12 cellular contexts compared by ENCODE assay signal in the genomic region with DNA sequence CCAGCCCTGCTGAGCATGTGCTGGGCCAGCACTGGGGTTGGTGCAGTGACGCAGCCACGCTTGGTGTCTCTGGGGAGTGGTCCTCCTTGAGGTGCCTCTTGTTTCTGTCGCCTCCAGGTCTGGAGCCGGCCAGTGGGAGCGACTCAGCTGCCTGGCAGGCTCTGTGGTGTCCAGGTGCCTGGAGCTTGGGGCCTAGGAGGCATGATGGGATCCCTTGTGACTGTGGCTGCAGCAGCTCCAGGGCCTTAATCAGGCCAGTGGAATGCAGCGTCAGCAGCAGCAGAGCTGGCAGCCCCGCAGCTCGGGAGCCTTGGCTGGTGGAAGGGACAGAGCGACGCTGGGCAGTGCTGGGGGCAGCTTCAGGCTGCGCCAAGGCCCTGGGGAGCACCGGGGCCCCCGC.
DNase-seq lines count a peak whose midpoint lies in the region; ATAC-seq and TF ChIP-seq lines count a peak whose summit lies in the region.
"Had no signal": no experiment of that assay in that cellular context is flagged by ENCODE, and none has a peak within 500 bp of the region (broad histone marks: within the 10 kb centered on the region; RNA-seq: fewer than 3 reads in every experiment).

No MANE protein-coding gene starts in this region.

- no peak overlapping the region for H3K18ac ChIP-seq in mesendoderm (ENCODE audit: low read length)

- H3K4me1 ChIP-seq in mesendoderm (ENCODE audit: control insufficient read depth, low read depth, low read length) (no peaks in the 10 kb centered on the region), thoracic aorta (ENCODE audit: control insufficient read depth in 1 of 2, low read depth in 2 of 2) (peaks cover 0 to 19% of the 10 kb centered on the region in 2 donors)

- H2BK15ac ChIP-seq in mesendoderm (replicated peaks; ENCODE audit: low read depth), result no peak overlapping the region

- H3K56ac ChIP-seq in mesendoderm (ENCODE audit: low read length), result no peak overlapping the region

- peaks cover 17% of the 10 kb centered on the region for H3K79me1 ChIP-seq in mesendoderm (ENCODE audit: low read length)

- H3K4me2 ChIP-seq in mesendoderm (ENCODE audit: low read length), result no peak overlapping the region

- peak; percentile 78 for DNase-seq in M059J (ENCODE audit: low read depth)
- peak; percentile 60 for DNase-seq in fibroblast of gingiva (ENCODE audit: low read depth)
- peak; percentile 65 for DNase-seq in mesendoderm
- DNase-seq in thoracic aorta (ENCODE audit: low spot score), result no peak
- no peak for DNase-seq in NCI-H1092 (lab: John Stamatoyannopoulos, UW)
- DNase-seq in NCI-H510A (lab: John Stamatoyannopoulos, UW), result no peak
- DNase-seq in NCI-H2081 (lab: John Stamatoyannopoulos, UW), result no peak
- DNase-seq: activated CD4-positive, alpha-beta T cell treated with anti-CD3 and anti-CD28 coated beads for 4 hours; activated gamma-delta T cell; dorsolateral prefrontal cortex; NCI-H524 had no signal

- H2AK5ac ChIP-seq in mesendoderm (ENCODE audit: low read length), result no peak overlapping the region

- H3K4me3 ChIP-seq in mesendoderm (ENCODE audit: low read length) (no peak overlapping the region), thoracic aorta (no peak overlapping the region)
- H3K4me3 ChIP-seq: dorsolateral prefrontal cortex had no signal

- no peak overlapping the region for H4K5ac ChIP-seq in mesendoderm (ENCODE audit: low read length)

- no peak overlapping the region for H4K8ac ChIP-seq in mesendoderm (ENCODE audit: low read depth, low read length)

- peaks cover 7% of the 10 kb centered on the region for H3K9me3 ChIP-seq in thoracic aorta

- no peak overlapping the region for H3K23ac ChIP-seq in mesendoderm (ENCODE audit: low read length)

- peaks cover 6% of the 10 kb centered on the region for H3K79me2 ChIP-seq in mesendoderm (ENCODE audit: control insufficient read depth, insufficient read depth, low read length)

- ATAC-seq in thoracic aorta (ENCODE audit: insufficient number of reproducible peaks, low FRiP score, low read depth) (peak; percentile 24), HG03469 (IDR thresholded peaks at IDR 0.05; ENCODE audit: unreplicated experiment) (no peak)

- H3K4ac ChIP-seq in mesendoderm (ENCODE audit: low read depth, low read length), result no peak overlapping the region

- H3K27me3 ChIP-seq in mesendoderm (ENCODE audit: insufficient read depth, low read length, poor library complexity) (no peaks in the 10 kb centered on the region), thoracic aorta (replicated peaks; ENCODE audit: insufficient read depth) (no peaks in the 10 kb centered on the region)

- WGBS in mesendoderm (ENCODE audit: extremely low coverage, insufficient coverage, low lambda C conversion rate), result no CpG with 5 or more reads among the region's 13 CpGs

- H3K36me3 ChIP-seq in mesendoderm (ENCODE audit: control insufficient read depth, insufficient read depth, low read length) (no peaks in the 10 kb centered on the region), thoracic aorta (no peaks in the 10 kb centered on the region)

- H3K9ac ChIP-seq in mesendoderm (ENCODE audit: low read length), result no peak overlapping the region

- no peak for TF ChIP-seq CTCF in thoracic aorta (IDR thresholded peaks at IDR 0.05)

- H2BK120ac ChIP-seq in mesendoderm (ENCODE audit: low read depth, low read length), result no peak overlapping the region

- H3K27ac ChIP-seq in mesendoderm (ENCODE audit: low read depth, low read length) (no peak overlapping the region), thoracic aorta (peak overlapping the region in 1 of 2 donors; percentile 23)

- H2BK5ac ChIP-seq in mesendoderm (ENCODE audit: low read length), result no peak overlapping the region

Comparison
In these comparisons a context has a peak if more than half of its experiments do, and no peak if none do; other contexts are left out.
1. DNase-seq: peak in M059J (single experiment), fibroblast of gingiva (single experiment) and mesendoderm (single experiment); none in thoracic aorta (single experiment), NCI-H1092 (single experiment), NCI-H510A (single experiment) and NCI-H2081 (0 of 2).